Comparison of ENCODE assay signal across 18 cellular contexts in the genomic region with DNA sequence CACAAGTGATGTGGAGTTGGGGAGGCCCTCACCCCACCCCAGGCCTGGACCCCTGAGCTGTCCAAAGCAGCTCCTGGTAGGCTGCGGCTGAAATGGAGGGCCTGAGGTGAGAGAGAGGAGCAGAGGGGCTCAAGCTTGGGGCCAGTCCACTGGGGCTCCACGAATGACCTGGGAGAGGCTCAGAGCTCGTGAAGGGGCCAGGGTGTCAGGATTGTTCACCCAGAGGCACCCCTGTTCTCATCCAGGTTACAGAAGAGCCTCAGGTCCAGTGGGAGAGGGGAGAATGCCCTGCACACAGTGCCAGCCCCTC.
DNase-seq lines count a peak whose midpoint lies in the region; ATAC-seq, FAIRE-seq and TF ChIP-seq lines count a peak whose summit lies in the region.
"Had no signal": no experiment of that assay in that cellular context is flagged by ENCODE, and none has a peak within 500 bp of the region (broad histone marks: within the 10 kb centered on the region; RNA-seq: fewer than 3 reads in every experiment).

No MANE protein-coding gene starts in this region.

- BruUV-seq in HepG2 (replicated peaks; lab: Mats Ljungman, UMichigan): no TSS peak

- H2AFZ ChIP-seq in HepG2 (ENCODE audit: low read length): no peak overlapping the region

- H3K9me3 ChIP-seq in right lobe of liver (no peaks in the 10 kb centered on the region), HepG2 (ENCODE audit: low read length) (no peaks in the 10 kb centered on the region)

- H3K27ac ChIP-seq in right lobe of liver (no peak overlapping the region), HepG2 (ENCODE audit: extremely low read length, insufficient read depth, low read length) (no peak overlapping the region)
- H3K27ac ChIP-seq: C4-2B had no signal

- no peak overlapping the region for H3K4me2 ChIP-seq in HepG2 (ENCODE audit: low read depth, low read length)

- no peak for TF ChIP-seq POLR2A in right lobe of liver (IDR thresholded peaks at IDR 0.05)
- no peak for TF ChIP-seq POLR2A in HepG2 (IDR thresholded peaks at IDR 0.05; ENCODE audit: insufficient read depth in 1 of 2, low read depth in 2 of 2, low read length in 2 of 2)

- no peak for FAIRE-seq in HepG2 (lab: Jason Lieb, UNC)
- FAIRE-seq: D721Med, H54 had no signal

- H3K4me3 Mint-ChIP-seq in activated B cell treated with CpG ODN at 0.5 μM for 24 hours: no peak overlapping the region
- no peak overlapping the region for H3K4me3 Mint-ChIP-seq in osteocyte (ENCODE audit: unreplicated experiment)

- H3K27me3 ChIP-seq in right lobe of liver: no peaks in the 10 kb centered on the region
- H3K27me3 ChIP-seq in HepG2 (ENCODE audit: control insufficient read depth in 1 of 2, insufficient read depth in 2 of 2, low read length in 2 of 2): peaks cover under 1% of the 10 kb centered on the region in 2 experiments; a peak in 2 of 5 replicates

- H3K4me1 Mint-ChIP-seq in activated B cell treated with CpG ODN at 0.5 μM for 24 hours (no peaks in the 10 kb centered on the region), osteocyte (ENCODE audit: unreplicated experiment) (no peaks in the 10 kb centered on the region)

- CTCF ChIA-PET in HepG2 (lab: Yijun Ruan, JAX; ENCODE audit: low intra/inter-chr PET ratio, low total read pairs): no interaction called here
- CTCF ChIA-PET in activated B cell treated with CpG ODN at 0.5 μM for 24 hours (lab: Charles Lee): no interaction called here

- H3K9ac ChIP-seq in HepG2 (ENCODE audit: insufficient read depth, low read depth, low read length): no peak overlapping the region

- H3K9me3 Mint-ChIP-seq in activated B cell treated with CpG ODN at 0.5 μM for 24 hours: no peaks in the 10 kb centered on the region
- no peaks in the 10 kb centered on the region for H3K9me3 Mint-ChIP-seq in osteocyte (ENCODE audit: unreplicated experiment)

- H3K36me3 ChIP-seq in right lobe of liver (no peaks in the 10 kb centered on the region), HepG2 (replicated peaks in 1 of 2; ENCODE audit: control insufficient read depth in 1 of 2, insufficient read depth in 2 of 2, low read length in 2 of 2) (no peaks in the 10 kb centered on the region)

- no peak for TF ChIP-seq EP300 in HepG2 (IDR thresholded peaks at IDR 0.05; ENCODE audit: low read depth in 2 of 2, low read length in 2 of 2)
- no peak for TF ChIP-seq EP300 in HepG2 (CRISPR knock-in tag; IDR thresholded peaks at IDR 0.05; ENCODE audit: borderline replicate concordance)

- intact Hi-C loops in right lobe of liver (cut with DNase I) (loop anchor here in 1 of 2 donors (5.0 kb wide), 1 partner anchor 88 kb away; no protein-coding TSS in a partner anchor), HepG2 (cut with micrococcal nuclease; ENCODE audit: unreplicated experiment) (no loop called here), activated B cell treated with CpG ODN at 0.5 μM for 24 hours (cut with micrococcal nuclease) (no loop called here)

- ATAC-seq in right lobe of liver (no peak), HepG2 (no peak), activated B cell treated with CpG ODN at 0.5 μM for 24 hours (ENCODE audit: low read depth) (no peak)

- H3K4me3 ChIP-seq in right lobe of liver (no peak overlapping the region), HepG2 (replicated peaks in 1 of 3; ENCODE audit: insufficient read depth in 1 of 3, low read depth in 2 of 3, low read length in 3 of 3) (no peak overlapping the region)

- in situ Hi-C loops in HepG2 (cut with HindIII; ENCODE audit: extremely low pct_ligation_motif_present, low pct_unique_long_range_greater_than_20kb): no loop called here

- peak in 2 of 3 donors; percentile 6 to 18 for DNase-seq in right lobe of liver
- no peak for DNase-seq in HepG2 (ENCODE audit: low spot score)
- DNase-seq in activated B cell treated with CpG ODN at 0.5 μM for 24 hours: peak; percentile 4
- DNase-seq in osteocyte (ENCODE audit: extremely low spot score, unreplicated experiment): peak; percentile 77
- DNase-seq in ureter (ENCODE audit: low spot score): peak; percentile 32
- no peak for DNase-seq in DMS 273 treated with DMSO at 0.1 percent for 48 hours (lab: John Stamatoyannopoulos, UW)
- no peak for DNase-seq in HuH-7 (ENCODE audit: low spot score)
- DNase-seq: DMS79, KG1, NCI-H1417 treated with DMSO at 0.1 percent for 48 hours, NCI-H187 treated with DMSO at 0.1 percent for 48 hours, NCI-H2227 treated with DMSO at 0.1 percent for 48 hours, NCI-H524, NCI-H82, OCI-M1 had no signal

- TF ChIP-seq CTCF in right lobe of liver (IDR thresholded peaks at IDR 0.05) (no peak), HepG2 (CRISPR knock-in tag; IDR thresholded peaks at IDR 0.05) (no peak), activated B cell treated with CpG ODN at 0.5 μM for 24 hours (IDR thresholded peaks at IDR 0.05) (no peak), osteocyte (IDR thresholded peaks at IDR 0.05) (no peak)

- H3K79me2 ChIP-seq in HepG2 (ENCODE audit: insufficient read depth, low read length): no peaks in the 10 kb centered on the region

- H4K20me1 ChIP-seq in HepG2 (ENCODE audit: insufficient read depth, low read length): no peaks in the 10 kb centered on the region

- POLR2A ChIA-PET in HepG2 (lab: Yijun Ruan, JAX) (no interaction called here), activated B cell treated with CpG ODN at 0.5 μM for 24 hours (lab: Charles Lee) (no interaction called here)

- WGBS in right lobe of liver (ENCODE audit: insufficient coverage, low coverage, low lambda C conversion rate, missing lambda C conversion rate): 100% methylated on average over 1 of the region's 3 CpGs
- WGBS in HepG2 (ENCODE audit: low lambda C conversion rate): 6% methylated on average over 3 of the region's 3 CpGs

- H3K4me1 ChIP-seq in right lobe of liver: no peaks in the 10 kb centered on the region
- no peaks in the 10 kb centered on the region for H3K4me1 ChIP-seq in HepG2 (ENCODE audit: insufficient read depth, low read length)

- H3K36me3 Mint-ChIP-seq in activated B cell treated with CpG ODN at 0.5 μM for 24 hours (ENCODE audit: low read depth) (no peaks in the 10 kb centered on the region), osteocyte (ENCODE audit: unreplicated experiment) (no peaks in the 10 kb centered on the region)

- no peaks in the 10 kb centered on the region for H3K27me3 Mint-ChIP-seq in activated B cell treated with CpG ODN at 0.5 μM for 24 hours
- peaks cover 5% of the 10 kb centered on the region for H3K27me3 Mint-ChIP-seq in osteocyte (ENCODE audit: unreplicated experiment)

- TF ChIP-seq RAD21 in HepG2 (CRISPR knock-in tag; IDR thresholded peaks at IDR 0.05): no peak

- H3K27ac Mint-ChIP-seq in activated B cell treated with CpG ODN at 0.5 μM for 24 hours (no peak overlapping the region), osteocyte (ENCODE audit: unreplicated experiment) (no peak overlapping the region)

TF ChIP-seq in HepG2, 621 proteins besides CTCF, POLR2A, EP300 and RAD21:
- TF ChIP-seq SIX4 (CRISPR knock-in tag; IDR thresholded peaks at IDR 0.05) (no peak), HHEX (CRISPR knock-in tag; IDR thresholded peaks at IDR 0.05) (no peak)

Comparison
In these comparisons a context has a peak if more than half of its experiments do, and no peak if none do; other contexts are left out.
1. DNase-seq: peak in right lobe of liver (2 of 3), activated B cell treated with CpG ODN at 0.5 μM for 24 hours (single experiment), osteocyte (single experiment) and ureter (single experiment); none in HepG2 (single experiment), DMS 273 treated with DMSO at 0.1 percent for 48 hours (single experiment) and HuH-7 (single experiment).